29 cellular contexts compared by ENCODE assay signal in genomic region chr7:133015879-133016278, GRCh38.
"Had no signal": no experiment of that assay in that cellular context is flagged by ENCODE, and none has a peak within 500 bp of the region (broad histone marks: within the 10 kb centered on the region; RNA-seq: fewer than 3 reads in every experiment).

No MANE protein-coding gene starts in this region.

- H3K27ac ChIP-seq: ascending aorta, body of pancreas, KMS-11, SK-N-MC had no signal

- H3K4me3 ChIP-seq: ascending aorta, body of pancreas, MG63, SK-N-MC had no signal

- H3K27me3 Mint-ChIP-seq: activated CD4-positive, alpha-beta memory T cell treated with anti-CD3 and anti-CD28 coated beads for 36 hours; activated CD4-positive, alpha-beta T cell treated with anti-CD3 and anti-CD28 coated beads, Interleukin-2, amount 10 ng/mL, durations not matched to agents 24 days and 14 days; activated naive CD8-positive, alpha-beta T cell treated with anti-CD3 and anti-CD28 coated beads, Interleukin-2, amount 50 U/mL, for 24 hours; IgD-negative memory B cell; T-cell had no signal

- H3K4me3 Mint-ChIP-seq: activated CD4-positive, alpha-beta memory T cell treated with anti-CD3 and anti-CD28 coated beads for 36 hours; activated CD4-positive, alpha-beta T cell treated with anti-CD3 and anti-CD28 coated beads, Interleukin-2, amount 10 ng/mL, durations not matched to agents 24 days and 14 days; activated naive CD8-positive, alpha-beta T cell treated with anti-CD3 and anti-CD28 coated beads, Interleukin-2, amount 50 U/mL, for 24 hours; IgD-negative memory B cell; T-cell had no signal

- H3K9me3 Mint-ChIP-seq: activated CD4-positive, alpha-beta memory T cell treated with anti-CD3 and anti-CD28 coated beads for 36 hours; activated CD4-positive, alpha-beta T cell treated with anti-CD3 and anti-CD28 coated beads, Interleukin-2, amount 10 ng/mL, durations not matched to agents 24 days and 14 days; activated naive CD8-positive, alpha-beta T cell treated with anti-CD3 and anti-CD28 coated beads, Interleukin-2, amount 50 U/mL, for 24 hours; IgD-negative memory B cell; T-cell had no signal

- H3K27ac Mint-ChIP-seq: activated CD4-positive, alpha-beta memory T cell treated with anti-CD3 and anti-CD28 coated beads for 36 hours; activated CD4-positive, alpha-beta T cell treated with anti-CD3 and anti-CD28 coated beads, Interleukin-2, amount 10 ng/mL, durations not matched to agents 24 days and 14 days; activated naive CD8-positive, alpha-beta T cell treated with anti-CD3 and anti-CD28 coated beads, Interleukin-2, amount 50 U/mL, for 24 hours; T-cell had no signal

- H3K4me2 ChIP-seq: KMS-11 had no signal

- FAIRE-seq: bronchial epithelial cell, RCC 7860 had no signal

- H3K36me3 ChIP-seq: ascending aorta, MG63 had no signal

- H3K4me1 Mint-ChIP-seq: activated CD4-positive, alpha-beta T cell treated with anti-CD3 and anti-CD28 coated beads, Interleukin-2, amount 10 ng/mL, durations not matched to agents 24 days and 14 days; activated naive CD8-positive, alpha-beta T cell treated with anti-CD3 and anti-CD28 coated beads, Interleukin-2, amount 50 U/mL, for 24 hours had no signal

- H3K27me3 ChIP-seq: ascending aorta, body of pancreas, MG63 had no signal

- H3K4me1 ChIP-seq: ascending aorta, body of pancreas had no signal

- H3K9me3 ChIP-seq: ascending aorta, body of pancreas, MG63 had no signal

- DNase-seq: activated CD4-positive, alpha-beta memory T cell treated with anti-CD3 and anti-CD28 coated beads for 36 hours; activated CD4-positive, alpha-beta T cell treated with anti-CD3 and anti-CD28 coated beads, Interleukin-2, amount 10 ng/mL, durations not matched to agents 24 days and 14 days; activated CD4-positive, CD25-positive, alpha-beta regulatory T cell treated with anti-CD3 and anti-CD28 coated beads, Interleukin-2, amount 50 U/mL, for 72 hours; activated CD8-positive, alpha-beta memory T cell treated with anti-CD3 and anti-CD28 coated beads for 24 hours; activated naive CD4-positive, alpha-beta T cell treated with anti-CD3 and anti-CD28 coated beads, Interleukin-2, amount 50 U/mL, for 16 hours; activated naive CD8-positive, alpha-beta T cell treated with anti-CD3 and anti-CD28 coated beads, Interleukin-2, amount 50 U/mL, for 24 hours; activated T-cell treated with anti-CD3 and anti-CD28 coated beads for 4 hours; amniotic stem cell; body of pancreas; central memory CD4-positive, alpha-beta T cell; MG63; NCI-H1092 treated with DMSO at 0.1 percent for 48 hours; NCI-H1417 treated with DMSO at 0.1 percent for 48 hours; NCI-H1694; NCI-H2029; NCI-H2107; NCI-H2171 treated with DMSO at 0.1 percent for 48 hours; NCI-H226; NCI-H82; PC-3; SIG-M5; T-cell; T-helper 2 cell had no signal

- ATAC-seq: activated naive CD8-positive, alpha-beta T cell treated with anti-CD3 and anti-CD28 coated beads, Interleukin-2, amount 50 U/mL, for 24 hours; body of pancreas; PC-3; T-cell had no signal

- H3K9ac ChIP-seq: KMS-11 had no signal
